ENCODE assay signal across 26 cellular contexts in the genomic region with DNA sequence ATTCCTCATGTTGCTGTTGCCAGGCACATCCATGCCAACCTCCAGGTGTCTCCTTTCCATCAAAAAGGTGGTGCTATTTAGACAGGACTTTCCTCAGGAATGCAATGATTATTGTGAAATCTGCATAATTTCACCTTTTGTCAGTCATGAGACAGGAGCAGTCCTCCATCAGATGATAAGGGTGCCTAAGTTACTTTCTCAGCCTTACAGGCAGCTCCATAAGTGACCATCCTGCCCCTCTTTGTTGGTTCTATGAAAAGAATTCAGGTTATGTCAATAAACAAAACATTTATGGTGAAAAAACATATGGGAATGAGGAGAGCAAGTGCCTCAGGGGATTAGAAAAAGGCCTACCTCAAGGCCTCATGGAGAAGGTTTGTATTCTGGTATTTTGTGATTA.
DNase-seq lines count a peak whose midpoint lies in the region; ATAC-seq, FAIRE-seq and TF ChIP-seq lines count a peak whose summit lies in the region.
"Had no signal": no experiment of that assay in that cellular context is flagged by ENCODE, and none has a peak within 500 bp of the region (broad histone marks: within the 10 kb centered on the region; RNA-seq: fewer than 3 reads in every experiment).

No MANE protein-coding gene starts in this region.

- no peak overlapping the region for H2AK5ac ChIP-seq in trophoblast cell (ENCODE audit: low read length)

- intact Hi-C loops in MCF 10A (cut with micrococcal nuclease) = no loop called here
- intact Hi-C loops in breast epithelium (cut with DNase I; ENCODE audit: low total_unique reads) = no loop called here

- no peak for TF ChIP-seq POLR2A in breast epithelium (IDR thresholded peaks at IDR 0.05)

- no peak overlapping the region for H2BK120ac ChIP-seq in trophoblast cell (ENCODE audit: insufficient read depth, low read length, poor library complexity)

- H3K9me3 Mint-ChIP-seq in MCF 10A (ENCODE audit: unreplicated experiment) = no peaks in the 10 kb centered on the region
- H3K9me3 Mint-ChIP-seq: CD8-positive, alpha-beta memory T cell; GM23338; HFFc6 had no signal

- no peaks in the 10 kb centered on the region for H3K79me1 ChIP-seq in trophoblast cell (ENCODE audit: low read length)

- peaks cover 18% of the 10 kb centered on the region for H3K27me3 Mint-ChIP-seq in MCF 10A (ENCODE audit: insufficient read depth, unreplicated experiment)

- no peaks in the 10 kb centered on the region for H3K27me3 ChIP-seq in breast epithelium
- no peaks in the 10 kb centered on the region for H3K27me3 ChIP-seq in bronchial epithelial cell (ENCODE audit: control insufficient read depth, insufficient read depth, low read length)
- no peaks in the 10 kb centered on the region for H3K27me3 ChIP-seq in trophoblast cell (ENCODE audit: insufficient read depth, low read length)
- H3K27me3 ChIP-seq: BE2C had no signal

- H3K36me3 ChIP-seq in breast epithelium (no peaks in the 10 kb centered on the region), bronchial epithelial cell (ENCODE audit: control insufficient read depth, insufficient read depth, low read length) (no peaks in the 10 kb centered on the region), trophoblast cell (ENCODE audit: control insufficient read depth in 1 of 2, insufficient read depth in 2 of 2, low read length in 2 of 2) (no peaks in the 10 kb centered on the region)
- H3K36me3 ChIP-seq: BE2C had no signal

- H3K4me2 ChIP-seq in trophoblast cell (ENCODE audit: low read length) = no peak overlapping the region
- H3K4me2 ChIP-seq: GM23338 had no signal

- H2BK5ac ChIP-seq in trophoblast cell (ENCODE audit: low read depth, low read length, poor library complexity) = no peak overlapping the region

- DNase-seq in MCF 10A (ENCODE audit: unreplicated experiment) (peak; percentile 6), breast epithelium (ENCODE audit: low spot score in 2 of 2) (no peak), NCI-H226 (peak; percentile 24), bronchial epithelial cell (ENCODE audit: low read depth) (peak; percentile 28), trophoblast cell (peak; percentile 62 to 95)
- no peak for DNase-seq in stimulated activated CD4-positive, alpha-beta T cell treated with anti-CD3 and anti-CD28 coated beads, Interleukin-15, amount 100 ng/mL, for 24 hours
- DNase-seq: ACHN; BE2C; C1 segment of cervical spinal cord; CD4-positive, CD25-positive, alpha-beta regulatory T cell; CD8-positive, alpha-beta memory T cell; COR-L47; DMS79; GDM1; HFFc6 had no signal

- no peak overlapping the region for H3K4me3 Mint-ChIP-seq in MCF 10A (ENCODE audit: unreplicated experiment)
- H3K4me3 Mint-ChIP-seq: CD4-positive, CD25-positive, alpha-beta regulatory T cell; CD8-positive, alpha-beta memory T cell; GM23338; HFFc6; IgD-negative memory B cell had no signal

- no peak overlapping the region for H3K9ac ChIP-seq in trophoblast cell (ENCODE audit: low read length)

- no TSS peak for BruUV-seq in MCF 10A (replicated peaks; lab: Mats Ljungman, UMichigan)

- H3K27ac ChIP-seq in breast epithelium (no peak overlapping the region), trophoblast cell (ENCODE audit: low read depth, low read length) (no peak overlapping the region)

- no peak overlapping the region for H2AFZ ChIP-seq in trophoblast cell (ENCODE audit: insufficient read depth, low read length, poor library complexity)
- H2AFZ ChIP-seq: GM23338 had no signal

- H3K23ac ChIP-seq in trophoblast cell (ENCODE audit: low read length) = no peak overlapping the region

- CTCF ChIA-PET in MCF 10A (lab: Yijun Ruan, JAX) = no interaction called here

- H3K4me1 ChIP-seq in breast epithelium (no peaks in the 10 kb centered on the region), trophoblast cell (ENCODE audit: control insufficient read depth in 1 of 2, insufficient read depth in 2 of 2, low read length in 2 of 2) (no peaks in the 10 kb centered on the region)
- H3K4me1 ChIP-seq: BE2C had no signal

- no peak overlapping the region for H3K27ac Mint-ChIP-seq in MCF 10A (ENCODE audit: low read depth, unreplicated experiment)
- H3K27ac Mint-ChIP-seq: CD4-positive, CD25-positive, alpha-beta regulatory T cell; CD8-positive, alpha-beta memory T cell; GM23338; HFFc6; IgD-negative memory B cell had no signal

- no peak overlapping the region for H3K18ac ChIP-seq in trophoblast cell (ENCODE audit: low read length)

- no peaks in the 10 kb centered on the region for H3K36me3 Mint-ChIP-seq in MCF 10A (ENCODE audit: insufficient read depth, unreplicated experiment)
- H3K36me3 Mint-ChIP-seq: CD4-positive, CD25-positive, alpha-beta regulatory T cell; IgD-negative memory B cell had no signal

- POLR2A ChIA-PET in MCF 10A (lab: Yijun Ruan, JAX) = no interaction called here

- no peak overlapping the region for H3K14ac ChIP-seq in trophoblast cell (ENCODE audit: low read length)

- H3K4ac ChIP-seq in trophoblast cell (ENCODE audit: low read depth, low read length) = no peak overlapping the region

- no peaks in the 10 kb centered on the region for H3K79me2 ChIP-seq in trophoblast cell (ENCODE audit: control insufficient read depth, insufficient read depth, low read length, poor library complexity)

- H3K4me3 ChIP-seq in breast epithelium (no peak overlapping the region), bronchial epithelial cell (ENCODE audit: low read depth, low read length) (no peak overlapping the region), trophoblast cell (ENCODE audit: low read depth, low read length) (no peak overlapping the region)
- H3K4me3 ChIP-seq: GM23338 had no signal

- no peak overlapping the region for H4K8ac ChIP-seq in trophoblast cell (ENCODE audit: low read depth, low read length)

- no peaks in the 10 kb centered on the region for H3K4me1 Mint-ChIP-seq in MCF 10A (ENCODE audit: insufficient read depth, unreplicated experiment)
- H3K4me1 Mint-ChIP-seq: CD4-positive, CD25-positive, alpha-beta regulatory T cell; CD8-positive, alpha-beta memory T cell had no signal

- no peak for FAIRE-seq in bronchial epithelial cell (lab: Jason Lieb, UNC)
- FAIRE-seq: A204.1, D721Med, GM12892, GM18507, H54, HepG2 had no signal

- ATAC-seq in SK-N-SH treated with all-trans-retinoic acid at 6 μM for 48 hours (no peak), GM19397 (IDR thresholded peaks at IDR 0.05; ENCODE audit: unreplicated experiment) (no peak)
- ATAC-seq: GM23338, HCT116, HepG2 had no signal

- H3K9me3 ChIP-seq in breast epithelium (no peaks in the 10 kb centered on the region), trophoblast cell (ENCODE audit: insufficient read depth, low read depth, low read length) (no peaks in the 10 kb centered on the region)
- H3K9me3 ChIP-seq: BE2C had no signal

- no peak overlapping the region for H4K12ac ChIP-seq in trophoblast cell (ENCODE audit: low read depth, low read length)

- H4K91ac ChIP-seq in trophoblast cell (ENCODE audit: low read depth, low read length) = no peak overlapping the region

- H2BK12ac ChIP-seq in trophoblast cell (ENCODE audit: low read length) = no peak overlapping the region

- TF ChIP-seq CTCF in MCF 10A (IDR thresholded peaks at IDR 0.05; ENCODE audit: unreplicated experiment) (no peak), breast epithelium (IDR thresholded peaks at IDR 0.05) (no peak), bronchial epithelial cell (IDR thresholded peaks at IDR 0.05; ENCODE audit: insufficient read depth, low read length, severe bottlenecking) (no peak)

TF ChIP-seq in SK-N-SH treated with all-trans-retinoic acid at 6 μM for 48 hours, 23 proteins besides CTCF, POLR2A, EP300 and RAD21:
- TF ChIP-seq GLIS3 (CRISPR knock-in tag; IDR thresholded peaks at IDR 0.05) = no peak
- TF ChIP-seq, protein P1, sequence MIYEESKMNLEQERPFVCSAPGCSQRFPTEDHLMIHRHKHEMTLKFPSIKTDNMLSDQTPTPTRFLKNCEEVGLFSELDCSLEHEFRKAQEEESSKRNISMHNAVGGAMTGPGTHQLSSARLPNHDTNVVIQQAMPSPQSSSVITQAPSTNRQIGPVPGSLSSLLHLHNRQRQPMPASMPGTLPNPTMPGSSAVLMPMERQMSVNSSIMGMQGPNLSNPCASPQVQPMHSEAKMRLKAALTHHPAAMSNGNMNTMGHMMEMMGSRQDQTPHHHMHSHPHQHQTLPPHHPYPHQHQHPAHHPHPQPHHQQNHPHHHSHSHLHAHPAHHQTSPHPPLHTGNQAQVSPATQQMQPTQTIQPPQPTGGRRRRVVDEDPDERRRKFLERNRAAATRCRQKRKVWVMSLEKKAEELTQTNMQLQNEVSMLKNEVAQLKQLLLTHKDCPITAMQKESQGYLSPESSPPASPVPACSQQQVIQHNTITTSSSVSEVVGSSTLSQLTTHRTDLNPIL (CRISPR knock-in tag; IDR thresholded peaks at IDR 0.05; ENCODE audit: low read depth) = no peak
- TF ChIP-seq RARB (CRISPR knock-in tag; IDR thresholded peaks at IDR 0.05) = no peak
TF ChIP-seq in SK-N-SH treated with all-trans-retinoic acid at 6 μM for 48 hours: peak in this region for 0.

Comparison
In these comparisons a context has a peak if more than half of its experiments do, and no peak if none do; other contexts are left out.
1. DNase-seq: peak in MCF 10A (single experiment), NCI-H226 (single experiment), bronchial epithelial cell (single experiment) and trophoblast cell (2 of 2); none in breast epithelium (0 of 2) and stimulated activated CD4-positive, alpha-beta T cell treated with anti-CD3 and anti-CD28 coated beads, Interleukin-15, amount 100 ng/mL, for 24 hours (single experiment).